Comparison of ENCODE assay signal across 10 cellular contexts in genomic region chr3:54122802-54123537, GRCh38. TPM values are rescaled to one million over a fixed set of nuclear protein-coding genes. Genes with fewer than 3 reads are reported as not detected.
A peak's percentile ranks its signal among the peaks of the same experiment; 100 is the strongest.
DNase-seq lines count a peak whose midpoint lies in the region; ATAC-seq and TF ChIP-seq lines count a peak whose summit lies in the region.
"Had no signal": no experiment of that assay in that cellular context is flagged by ENCODE, and none has a peak within 500 bp of the region (broad histone marks: within the 10 kb centered on the region; RNA-seq: fewer than 3 reads in every experiment).

No MANE protein-coding gene starts in this region.

- H3K4me1 ChIP-seq in endodermal cell (ENCODE audit: control insufficient read depth, insufficient read depth, low read length) (no peaks in the 10 kb centered on the region), aorta (ENCODE audit: control insufficient read depth in 1 of 2, insufficient read depth in 2 of 2, low read length in 2 of 2) (no peaks in the 10 kb centered on the region), MM.1S (ENCODE audit: low read length) (no peaks in the 10 kb centered on the region)

- H4K20me1 ChIP-seq in MM.1S (ENCODE audit: insufficient read depth, low read length) = no peaks in the 10 kb centered on the region

- H3K27ac ChIP-seq in endodermal cell (ENCODE audit: low read depth, low read length) (no peak overlapping the region), aorta (ENCODE audit: low read depth in 1 of 2, low read length in 2 of 2) (no peak overlapping the region), MM.1S (ENCODE audit: low read length) (no peak overlapping the region)
- H3K27ac ChIP-seq: C4-2B had no signal

- peaks cover 10% of the 10 kb centered on the region for H3K4me1 Mint-ChIP-seq in endodermal cell
- H3K4me1 Mint-ChIP-seq in naive thymus-derived CD8-positive, alpha-beta T cell = peaks cover 2 to 11% (median 8%) of the 10 kb centered on the region in 4 donors

- POLR2A ChIA-PET in naive thymus-derived CD8-positive, alpha-beta T cell (lab: Charles Lee) = no interaction called here

- H3K36me3 ChIP-seq in endodermal cell (ENCODE audit: control insufficient read depth, insufficient read depth, low read length) = no peaks in the 10 kb centered on the region
- no peaks in the 10 kb centered on the region for H3K36me3 ChIP-seq in aorta (ENCODE audit: control insufficient read depth in 1 of 2, insufficient read depth in 2 of 2, low read length in 1 of 2)
- no peaks in the 10 kb centered on the region for H3K36me3 ChIP-seq in MM.1S (replicated peaks; ENCODE audit: insufficient read depth, low read length)

- H3K9ac ChIP-seq in endodermal cell (ENCODE audit: extremely low read depth, low read length, poor library complexity, severe bottlenecking) (no peak overlapping the region), MM.1S (ENCODE audit: low read length) (no peak overlapping the region)

- TF ChIP-seq CTCF in endodermal cell (conservative IDR thresholded peaks at IDR 0.05) (no peak), MM.1S (IDR thresholded peaks at IDR 0.05; ENCODE audit: low read length) (no peak)

- peaks cover 79% of the 10 kb centered on the region for H3K27me3 Mint-ChIP-seq in endodermal cell (ENCODE audit: insufficient read depth)
- H3K27me3 Mint-ChIP-seq in naive thymus-derived CD8-positive, alpha-beta T cell = peaks cover 23 to 66% (median 42%) of the 10 kb centered on the region in 5 donors

- no peaks in the 10 kb centered on the region for H3K9me3 Mint-ChIP-seq in endodermal cell
- no peaks in the 10 kb centered on the region for H3K9me3 Mint-ChIP-seq in naive thymus-derived CD8-positive, alpha-beta T cell
- H3K9me3 Mint-ChIP-seq: T-cell had no signal

- no peaks in the 10 kb centered on the region for H3K9me2 ChIP-seq in MM.1S (replicated peaks; ENCODE audit: insufficient read depth, low read length)

- no peak overlapping the region for H3K4me2 ChIP-seq in MM.1S (ENCODE audit: low read depth, low read length)

- H3F3A ChIP-seq in MM.1S (ENCODE audit: insufficient read depth, low read length) = no peaks in the 10 kb centered on the region

- peak overlapping the region; percentile 46 for H3K4me3 Mint-ChIP-seq in endodermal cell
- H3K4me3 Mint-ChIP-seq in naive thymus-derived CD8-positive, alpha-beta T cell = peak overlapping the region in 8 of 10 donors; percentile 17 to 66 (median 36)

- H3K9me3 ChIP-seq in endodermal cell (ENCODE audit: control insufficient read depth, low read length) = no peaks in the 10 kb centered on the region
- no peaks in the 10 kb centered on the region for H3K9me3 ChIP-seq in aorta (ENCODE audit: control insufficient read depth, low read length)
- H3K9me3 ChIP-seq in MM.1S (replicated peaks; ENCODE audit: insufficient read depth, low read length) = no peaks in the 10 kb centered on the region

- no peak for ATAC-seq in naive thymus-derived CD8-positive, alpha-beta T cell
- ATAC-seq in aorta (ENCODE audit: low FRiP score) (no peak), HG03039 (IDR thresholded peaks at IDR 0.05; ENCODE audit: unreplicated experiment) (no peak)
- ATAC-seq: T-cell had no signal

- no peaks in the 10 kb centered on the region for H3K36me3 Mint-ChIP-seq in endodermal cell (ENCODE audit: low read depth)
- peaks cover 0 to 5% (median 4%) of the 10 kb centered on the region in 3 donors for H3K36me3 Mint-ChIP-seq in naive thymus-derived CD8-positive, alpha-beta T cell
- H3K36me3 Mint-ChIP-seq: T-cell had no signal

- H3K79me2 ChIP-seq in MM.1S (ENCODE audit: low read length) = no peaks in the 10 kb centered on the region

- no peak overlapping the region for H3K27ac Mint-ChIP-seq in endodermal cell
- no peak overlapping the region for H3K27ac Mint-ChIP-seq in naive thymus-derived CD8-positive, alpha-beta T cell

- 2 to 3% methylated on average over 26 to 51 of the region's 51 CpGs for WGBS in endodermal cell (ENCODE audit: insufficient coverage in 1 of 2, insufficient read length in 1 of 2), 2 experiments
- WGBS in aorta, 2 donors = 0 to 1% methylated on average over 42 to 51 of the region's 51 CpGs

- H3K4me3 ChIP-seq in endodermal cell (ENCODE audit: low read length) (peak overlapping the region; percentile 42), aorta (ENCODE audit: low read length in 2 of 2) (peak overlapping the region; percentile 48 to 65), MM.1S (ENCODE audit: low read length) (no peak overlapping the region)

- H2AFZ ChIP-seq in MM.1S (ENCODE audit: low read length) = no peak overlapping the region

- DNase-seq in stimulated activated CD4-positive, alpha-beta T cell treated with anti-CD3 and anti-CD28 coated beads, Interleukin-15, amount 100 ng/mL, for 24 hours = peak; percentile 5
- DNase-seq in stimulated activated CD4-positive, alpha-beta T cell treated with anti-CD3 and anti-CD28 coated beads, Interleukin-4, amount 100 ng/mL, for 24 hours = no peak
- DNase-seq in endodermal cell = peak; percentile 69
- DNase-seq in naive thymus-derived CD8-positive, alpha-beta T cell = no peak
- no peak for DNase-seq in aorta
- DNase-seq in MM.1S = no peak
- DNase-seq in stimulated activated CD8-positive, alpha-beta memory T cell treated with anti-CD3 and anti-CD28 coated beads, Interleukin-4, amount 100 ng/mL, for 48 hours = no peak
- DNase-seq: T-cell had no signal

- intact Hi-C loops in aorta (cut with DNase I) = no loop called here

- peaks cover 93% of the 10 kb centered on the region for H3K27me3 ChIP-seq in endodermal cell (ENCODE audit: control insufficient read depth, insufficient read depth, low read length, poor library complexity, severe bottlenecking)
- no peaks in the 10 kb centered on the region for H3K27me3 ChIP-seq in aorta (ENCODE audit: control insufficient read depth in 1 of 2, insufficient read depth in 2 of 2, low read length in 1 of 2)
- H3K27me3 ChIP-seq in MM.1S (replicated peaks; ENCODE audit: insufficient read depth, low read length) = no peaks in the 10 kb centered on the region

RNA-seq across cellular contexts. Expression of gene CACNA2D3, which starts 0.6 kb away (rescaled TPM):
- total RNA-seq in endodermal cell (under 1 TPM in 1 of 2 donors, not detected in 1; 0.97 TPM), aorta (1 to 10 TPM; 1.2 to 2.4 TPM)
- polyA plus RNA-seq in endodermal cell (2013, experiment 1 of 2) = 0.50 TPM
- polyA plus RNA-seq in endodermal cell (2013, experiment 2 of 2) = 0.41 TPM
- total RNA-seq in naive thymus-derived CD8-positive, alpha-beta T cell = not detected
- not detected for polyA plus RNA-seq in naive thymus-derived CD8-positive, alpha-beta T cell
- 1 to 10 TPM in 1 of 2 donors, under 1 TPM in 1; 0.72 to 1.8 TPM for polyA plus RNA-seq in aorta
- total RNA-seq: T-cell had no signal

Comparison
In these comparisons a context has a peak if more than half of its experiments do, and no peak if none do; other contexts are left out.
1. DNase-seq: peak in stimulated activated CD4-positive, alpha-beta T cell treated with anti-CD3 and anti-CD28 coated beads, Interleukin-15, amount 100 ng/mL, for 24 hours (single experiment) and endodermal cell (single experiment); none in stimulated activated CD4-positive, alpha-beta T cell treated with anti-CD3 and anti-CD28 coated beads, Interleukin-4, amount 100 ng/mL, for 24 hours (single experiment), naive thymus-derived CD8-positive, alpha-beta T cell (0 of 10), aorta (0 of 2), MM.1S (single experiment) and stimulated activated CD8-positive, alpha-beta memory T cell treated with anti-CD3 and anti-CD28 coated beads, Interleukin-4, amount 100 ng/mL, for 48 hours (single experiment).